ENCODE assay signal across 22 cellular contexts in genomic region chr11:131615611-131616010, GRCh38.
"Had no signal": no experiment of that assay in that cellular context is flagged by ENCODE, and none has a peak within 500 bp of the region (broad histone marks: within the 10 kb centered on the region; RNA-seq: fewer than 3 reads in every experiment).

No MANE protein-coding gene starts in this region.

- FAIRE-seq: colon had no signal

- H3K9me3 Mint-ChIP-seq: activated B cell treated with CpG ODN at 0.5 μM for 24 hours; activated naive CD8-positive, alpha-beta T cell treated with anti-CD3 and anti-CD28 coated beads for 36 hours; natural killer cell; stimulated activated naive CD8-positive, alpha-beta T cell treated with anti-CD3 and anti-CD28 coated beads, Interleukin-15, Interleukin-2, amounts not matched to agents 100 ng/mL and 50 ng/mL, for 24 hours had no signal

- H3K27ac Mint-ChIP-seq: activated B cell treated with CpG ODN at 0.5 μM for 24 hours; activated CD4-positive, alpha-beta T cell treated with anti-CD3 and anti-CD28 coated beads for 36 hours; activated naive CD8-positive, alpha-beta T cell treated with anti-CD3 and anti-CD28 coated beads for 36 hours; effector memory CD8-positive, alpha-beta T cell; immature natural killer cell; natural killer cell; stimulated activated naive CD8-positive, alpha-beta T cell treated with anti-CD3 and anti-CD28 coated beads, Interleukin-15, Interleukin-2, amounts not matched to agents 100 ng/mL and 50 ng/mL, for 24 hours had no signal

- DNase-seq: activated B cell treated with CpG ODN at 0.5 μM for 24 hours; activated CD4-positive, alpha-beta T cell treated with anti-CD3 and anti-CD28 coated beads for 36 hours; activated CD4-positive, alpha-beta T cell treated with anti-CD3 and anti-CD28 coated beads, Interleukin-2, amount 50 U/mL, for 4 hours; activated CD8-positive, alpha-beta memory T cell treated with anti-CD3 and anti-CD28 coated beads, Interleukin-2, amount 50 U/mL, for 48 hours; activated naive CD4-positive, alpha-beta T cell treated with Interleukin-2 at 50 U/mL for 16 hours; activated naive CD8-positive, alpha-beta T cell treated with anti-CD3 and anti-CD28 coated beads for 36 hours; activated T-cell treated with anti-CD3 and anti-CD28 coated beads, Interleukin-2, amount 50 U/mL, for 48 hours; effector memory CD8-positive, alpha-beta T cell; foreskin melanocyte; immature natural killer cell; kidney glomerular epithelial cell; left ventricle myocardium inferior; natural killer cell; psoas muscle; right cardiac atrium; stimulated activated CD4-positive, alpha-beta T cell treated with anti-CD3 and anti-CD28 coated beads, Interleukin-12 subunit alpha, Interleukin-12 subunit beta, amount 100 ng/mL, for 4 hours; stimulated activated CD4-positive, alpha-beta T cell treated with anti-CD3 and anti-CD28 coated beads, Interleukin-4, amount 100 ng/mL, for 4 hours; T-helper 9 cell had no signal

- H3K27me3 ChIP-seq: tibial nerve had no signal

- ATAC-seq: activated CD4-positive, alpha-beta T cell treated with anti-CD3 and anti-CD28 coated beads for 36 hours; effector memory CD8-positive, alpha-beta T cell; esophagus mucosa; psoas muscle; right cardiac atrium had no signal

- H3K4me1 Mint-ChIP-seq: activated B cell treated with CpG ODN at 0.5 μM for 24 hours; activated CD4-positive, alpha-beta T cell treated with anti-CD3 and anti-CD28 coated beads for 36 hours; activated naive CD8-positive, alpha-beta T cell treated with anti-CD3 and anti-CD28 coated beads for 36 hours; immature natural killer cell; natural killer cell had no signal

- H3K4me3 Mint-ChIP-seq: activated B cell treated with CpG ODN at 0.5 μM for 24 hours; activated CD4-positive, alpha-beta T cell treated with anti-CD3 and anti-CD28 coated beads for 36 hours; activated naive CD8-positive, alpha-beta T cell treated with anti-CD3 and anti-CD28 coated beads for 36 hours; effector memory CD8-positive, alpha-beta T cell; immature natural killer cell; natural killer cell; stimulated activated naive CD8-positive, alpha-beta T cell treated with anti-CD3 and anti-CD28 coated beads, Interleukin-15, Interleukin-2, amounts not matched to agents 100 ng/mL and 50 ng/mL, for 24 hours had no signal

- H3K4me1 ChIP-seq: psoas muscle, tibial nerve had no signal

- H3K36me3 Mint-ChIP-seq: activated naive CD8-positive, alpha-beta T cell treated with anti-CD3 and anti-CD28 coated beads for 36 hours; immature natural killer cell; natural killer cell had no signal

- H3K9me3 ChIP-seq: left ventricle myocardium inferior, psoas muscle, tibial nerve had no signal

- H3K27ac ChIP-seq: left ventricle myocardium inferior, psoas muscle, tibial nerve had no signal

- H3K4me3 ChIP-seq: left ventricle myocardium inferior, psoas muscle, tibial nerve had no signal

- H3K27me3 Mint-ChIP-seq: activated B cell treated with CpG ODN at 0.5 μM for 24 hours had no signal

- H3K36me3 ChIP-seq: left ventricle myocardium inferior, tibial nerve had no signal
